Comparison of ENCODE assay signal across 1 cellular context in the genomic region with DNA sequence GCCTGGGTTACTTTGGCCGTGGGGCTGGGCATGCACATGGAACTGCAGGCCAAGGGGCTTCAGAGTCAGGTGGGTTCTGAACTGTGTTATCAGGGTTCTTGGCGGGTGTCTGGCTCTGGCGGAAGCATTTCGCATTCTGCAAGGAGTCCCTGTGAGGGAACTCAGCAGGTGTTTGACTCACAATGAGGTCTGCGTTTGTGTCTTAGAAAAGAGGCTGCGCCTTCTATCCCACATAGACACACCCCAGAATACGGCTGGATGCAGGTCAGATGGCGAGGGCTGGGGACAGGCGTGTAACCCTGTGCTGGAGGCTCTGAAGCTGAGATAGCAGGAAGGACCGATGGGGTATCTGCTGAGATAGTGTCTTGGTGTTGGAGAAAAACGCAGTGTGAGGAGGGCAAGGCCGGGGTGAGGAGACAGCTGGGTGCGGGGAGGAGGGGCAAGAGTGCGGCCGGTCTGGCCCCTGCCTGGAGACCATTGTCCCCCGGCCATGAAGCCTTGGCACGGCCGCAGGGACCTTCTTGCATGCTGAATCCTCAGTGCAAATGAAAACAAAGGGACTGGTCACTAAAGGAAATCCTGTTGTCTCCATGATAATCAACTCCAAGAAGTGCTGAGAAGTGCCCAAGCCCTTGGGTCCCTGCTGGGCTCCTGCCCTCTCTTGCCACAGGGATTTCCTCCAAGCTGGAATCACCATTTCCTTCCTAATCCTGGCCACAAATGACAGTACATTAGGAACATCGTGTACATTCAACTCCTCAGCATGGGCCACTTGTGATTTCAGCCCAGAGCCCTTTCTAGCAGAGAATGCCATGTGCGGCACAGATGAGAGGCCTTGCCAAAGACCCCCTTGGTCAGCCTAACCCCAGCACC.
TF ChIP-seq lines count a peak whose summit lies in the region.

No MANE protein-coding gene starts in this region.

TF ChIP-seq in HepG2, 621 proteins besides CTCF, POLR2A, EP300 and RAD21:
- TF ChIP-seq SRF (IDR thresholded peaks at IDR 0.05; ENCODE audit: low read depth, low read length) (no peak), CBX5 (CRISPR knock-in tag; IDR thresholded peaks at IDR 0.05; ENCODE audit: borderline replicate concordance) (no peak), ZNF264 (CRISPR knock-in tag; IDR thresholded peaks at IDR 0.05) (no peak), RFX3 (CRISPR knock-in tag; IDR thresholded peaks at IDR 0.05) (no peak), MTA1 (CRISPR knock-in tag; IDR thresholded peaks at IDR 0.05; ENCODE audit: borderline replicate concordance) (no peak), ZNF720 (CRISPR knock-in tag; IDR thresholded peaks at IDR 0.05) (no peak)
- TF ChIP-seq, protein P1, sequence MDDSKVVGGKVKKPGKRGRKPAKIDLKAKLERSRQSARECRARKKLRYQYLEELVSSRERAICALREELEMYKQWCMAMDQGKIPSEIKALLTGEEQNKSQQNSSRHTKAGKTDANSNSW (CRISPR knock-in tag; IDR thresholded peaks at IDR 0.05; ENCODE audit: borderline replicate concordance): no peak
- TF ChIP-seq, protein P2, sequence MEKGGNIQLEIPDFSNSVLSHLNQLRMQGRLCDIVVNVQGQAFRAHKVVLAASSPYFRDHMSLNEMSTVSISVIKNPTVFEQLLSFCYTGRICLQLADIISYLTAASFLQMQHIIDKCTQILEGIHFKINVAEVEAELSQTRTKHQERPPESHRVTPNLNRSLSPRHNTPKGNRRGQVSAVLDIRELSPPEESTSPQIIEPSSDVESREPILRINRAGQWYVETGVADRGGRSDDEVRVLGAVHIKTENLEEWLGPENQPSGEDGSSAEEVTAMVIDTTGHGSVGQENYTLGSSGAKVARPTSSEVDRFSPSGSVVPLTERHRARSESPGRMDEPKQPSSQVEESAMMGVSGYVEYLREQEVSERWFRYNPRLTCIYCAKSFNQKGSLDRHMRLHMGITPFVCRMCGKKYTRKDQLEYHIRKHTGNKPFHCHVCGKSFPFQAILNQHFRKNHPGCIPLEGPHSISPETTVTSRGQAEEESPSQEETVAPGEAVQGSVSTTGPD (CRISPR knock-in tag; IDR thresholded peaks at IDR 0.05): no peak
